Comparison of ENCODE assay signal across 1 cellular context in genomic region chr1:35191429-35192055, GRCh38.
TF ChIP-seq lines count a peak whose summit lies in the region.

No MANE protein-coding gene starts in this region.

TF ChIP-seq in HepG2, 621 proteins besides CTCF, POLR2A, EP300 and RAD21 (continued from another document):
- TF ChIP-seq, protein P1, sequence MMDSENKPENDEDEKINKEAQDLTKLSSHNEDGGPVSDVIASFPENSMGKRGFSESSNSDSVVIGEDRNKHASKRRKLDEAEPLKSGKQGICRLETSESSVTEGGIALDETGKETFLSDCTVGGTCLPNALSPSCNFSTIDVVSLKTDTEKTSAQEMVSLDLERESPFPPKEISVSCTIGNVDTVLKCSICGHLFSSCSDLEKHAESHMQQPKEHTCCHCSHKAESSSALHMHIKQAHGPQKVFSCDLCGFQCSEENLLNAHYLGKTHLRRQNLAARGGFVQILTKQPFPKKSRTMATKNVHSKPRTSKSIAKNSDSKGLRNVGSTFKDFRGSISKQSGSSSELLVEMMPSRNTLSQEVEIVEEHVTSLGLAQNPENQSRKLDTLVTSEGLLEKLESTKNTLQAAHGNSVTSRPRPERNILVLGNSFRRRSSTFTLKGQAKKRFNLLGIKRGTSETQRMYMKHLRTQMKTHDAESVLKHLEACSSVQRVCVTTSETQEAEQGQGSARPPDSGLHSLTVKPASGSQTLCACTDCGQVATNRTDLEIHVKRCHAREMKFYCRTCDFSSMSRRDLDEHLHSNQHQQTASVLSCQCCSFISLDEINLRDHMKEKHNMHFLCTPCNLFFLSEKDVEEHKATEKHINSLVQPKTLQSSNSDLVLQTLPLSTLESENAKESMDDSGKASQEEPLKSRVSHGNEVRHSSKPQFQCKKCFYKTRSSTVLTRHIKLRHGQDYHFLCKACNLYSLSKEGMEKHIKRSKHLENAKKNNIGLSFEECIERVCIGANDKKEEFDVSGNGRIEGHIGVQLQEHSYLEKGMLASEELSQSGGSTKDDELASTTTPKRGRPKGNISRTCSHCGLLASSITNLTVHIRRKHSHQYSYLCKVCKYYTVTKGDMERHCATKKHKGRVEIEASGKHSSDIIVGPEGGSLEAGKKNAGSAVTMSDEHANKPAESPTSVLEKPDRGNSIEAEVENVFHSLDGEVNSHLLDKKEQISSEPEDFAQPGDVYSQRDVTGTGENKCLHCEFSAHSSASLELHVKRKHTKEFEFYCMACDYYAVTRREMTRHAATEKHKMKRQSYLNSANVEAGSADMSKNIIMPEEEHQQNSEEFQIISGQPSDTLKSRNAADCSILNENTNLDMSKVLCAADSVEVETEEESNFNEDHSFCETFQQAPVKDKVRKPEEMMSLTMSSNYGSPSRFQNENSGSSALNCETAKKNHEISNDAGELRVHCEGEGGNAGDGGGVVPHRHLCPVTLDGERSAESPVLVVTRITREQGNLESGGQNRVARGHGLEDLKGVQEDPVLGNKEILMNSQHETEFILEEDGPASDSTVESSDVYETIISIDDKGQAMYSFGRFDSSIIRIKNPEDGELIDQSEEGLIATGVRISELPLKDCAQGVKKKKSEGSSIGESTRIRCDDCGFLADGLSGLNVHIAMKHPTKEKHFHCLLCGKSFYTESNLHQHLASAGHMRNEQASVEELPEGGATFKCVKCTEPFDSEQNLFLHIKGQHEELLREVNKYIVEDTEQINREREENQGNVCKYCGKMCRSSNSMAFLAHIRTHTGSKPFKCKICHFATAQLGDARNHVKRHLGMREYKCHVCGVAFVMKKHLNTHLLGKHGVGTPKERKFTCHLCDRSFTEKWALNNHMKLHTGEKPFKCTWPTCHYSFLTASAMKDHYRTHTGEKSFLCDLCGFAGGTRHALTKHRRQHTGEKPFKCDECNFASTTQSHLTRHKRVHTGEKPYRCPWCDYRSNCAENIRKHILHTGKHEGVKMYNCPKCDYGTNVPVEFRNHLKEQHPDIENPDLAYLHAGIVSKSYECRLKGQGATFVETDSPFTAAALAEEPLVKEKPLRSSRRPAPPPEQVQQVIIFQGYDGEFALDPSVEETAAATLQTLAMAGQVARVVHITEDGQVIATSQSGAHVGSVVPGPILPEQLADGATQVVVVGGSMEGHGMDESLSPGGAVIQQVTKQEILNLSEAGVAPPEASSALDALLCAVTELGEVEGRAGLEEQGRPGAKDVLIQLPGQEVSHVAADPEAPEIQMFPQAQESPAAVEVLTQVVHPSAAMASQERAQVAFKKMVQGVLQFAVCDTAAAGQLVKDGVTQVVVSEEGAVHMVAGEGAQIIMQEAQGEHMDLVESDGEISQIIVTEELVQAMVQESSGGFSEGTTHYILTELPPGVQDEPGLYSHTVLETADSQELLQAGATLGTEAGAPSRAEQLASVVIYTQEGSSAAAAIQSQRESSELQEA (CRISPR knock-in tag; IDR thresholded peaks at IDR 0.05; ENCODE audit: not compliant biosample characterization), result peak; percentile 7
- 0 out of 2 replicates have a peak, but pooled peaks have one; percentile 64 for TF ChIP-seq MLLT10 (CRISPR knock-in tag; IDR thresholded peaks at IDR 0.05)
- TF ChIP-seq HNRNPLL (IDR thresholded peaks at IDR 0.05; ENCODE audit: low read depth, low read length, poor library complexity, severe bottlenecking), result peak; percentile 42
- TF ChIP-seq KDM4B (CRISPR knock-in tag; IDR thresholded peaks at IDR 0.05), result no peak
- TF ChIP-seq SIX4 (CRISPR knock-in tag; IDR thresholded peaks at IDR 0.05), result no peak
- TF ChIP-seq SRSF4 (IDR thresholded peaks at IDR 0.05; ENCODE audit: low read depth, low read length, poor library complexity, severe bottlenecking), result no peak
- TF ChIP-seq SIN3B (IDR thresholded peaks at IDR 0.05; ENCODE audit: low read length), result no peak
- peak; percentile 56; the same call in 1 of the 2 replicates for TF ChIP-seq KDM5A (IDR thresholded peaks at IDR 0.05; ENCODE audit: borderline replicate concordance, low read length)
- no peak for TF ChIP-seq KAT7 (CRISPR knock-in tag; IDR thresholded peaks at IDR 0.05; ENCODE audit: borderline replicate concordance)
- TF ChIP-seq EZH2 (conservative IDR thresholded peaks at IDR 0.05; ENCODE audit: low read depth, low read length), result no peak
